In genomic region chr16:56606688-56607618, GRCh38 we compare ENCODE assay signal across 1 cellular context.
A peak's percentile ranks its signal among the peaks of the same experiment; 100 is the strongest.
TF ChIP-seq lines count a peak whose summit lies in the region.

No MANE protein-coding gene starts in this region.

TF ChIP-seq in HepG2, 621 proteins besides CTCF, POLR2A, EP300 and RAD21 (continued from another document and continues in another):
- TF ChIP-seq ZHX2 (IDR thresholded peaks at IDR 0.05; ENCODE audit: low read depth), result peak; percentile 25; the same call in 1 of the 2 replicates
- peak; percentile 81; the same call in 1 of the 2 replicates for TF ChIP-seq ZHX2 (CRISPR knock-in tag; IDR thresholded peaks at IDR 0.05; ENCODE audit: borderline replicate concordance)
- no peak for TF ChIP-seq ZNF460 (CRISPR knock-in tag; IDR thresholded peaks at IDR 0.05; ENCODE audit: borderline replicate concordance)
- TF ChIP-seq ZFP1 (CRISPR knock-in tag; IDR thresholded peaks at IDR 0.05), result no peak; the same call in 1 of the 2 replicates
- TF ChIP-seq PPARG (CRISPR knock-in tag; conservative IDR thresholded peaks at IDR 0.05), result 0 out of 2 replicates have a peak, but pooled peaks have one; percentile 41
- TF ChIP-seq THAP7 (CRISPR knock-in tag; IDR thresholded peaks at IDR 0.05), result no peak
- TF ChIP-seq WIZ (CRISPR knock-in tag; IDR thresholded peaks at IDR 0.05), result no peak
- no peak for TF ChIP-seq MZF1 (CRISPR knock-in tag; IDR thresholded peaks at IDR 0.05; ENCODE audit: borderline replicate concordance)
- 0 out of 2 replicates have a peak, but pooled peaks have one; percentile 49 for TF ChIP-seq ZNF232 (CRISPR knock-in tag; IDR thresholded peaks at IDR 0.05; ENCODE audit: borderline replicate concordance)
- TF ChIP-seq NFE2L2 (IDR thresholded peaks at IDR 0.05; ENCODE audit: low read length), result no peak
- TF ChIP-seq ZBTB3 (CRISPR knock-in tag; IDR thresholded peaks at IDR 0.05; ENCODE audit: borderline replicate concordance, low read depth), result peak; percentile 83
- TF ChIP-seq CHD4 (IDR thresholded peaks at IDR 0.05; ENCODE audit: borderline replicate concordance, low read length), result peak; percentile 38; the same call in 1 of the 2 replicates
- no peak for TF ChIP-seq TCF12 (IDR thresholded peaks at IDR 0.05)
- no peak for TF ChIP-seq TCF12 (CRISPR knock-in tag; IDR thresholded peaks at IDR 0.05)
- TF ChIP-seq MNT (IDR thresholded peaks at IDR 0.05), result peak; percentile 20; the same call in 1 of the 2 replicates
- TF ChIP-seq LRRFIP1 (CRISPR knock-in tag; conservative IDR thresholded peaks at IDR 0.05), result no peak
- no peak for TF ChIP-seq NONO (IDR thresholded peaks at IDR 0.05)
- peak; percentile 80; the same call in 1 of the 2 replicates for TF ChIP-seq NONO (CRISPR knock-in tag; conservative IDR thresholded peaks at IDR 0.05)
- peak in 1 of 2 experiments; percentile 66; a peak in 2 of 4 replicates for TF ChIP-seq ATF4 (CRISPR knock-in tag; IDR thresholded peaks at IDR 0.05)
- no peak for TF ChIP-seq ZNF737 (CRISPR knock-in tag; IDR thresholded peaks at IDR 0.05; ENCODE audit: borderline replicate concordance)
- TF ChIP-seq KDM6A (CRISPR knock-in tag; IDR thresholded peaks at IDR 0.05; ENCODE audit: low read depth), result peak; percentile 84
- TF ChIP-seq, protein P1, sequence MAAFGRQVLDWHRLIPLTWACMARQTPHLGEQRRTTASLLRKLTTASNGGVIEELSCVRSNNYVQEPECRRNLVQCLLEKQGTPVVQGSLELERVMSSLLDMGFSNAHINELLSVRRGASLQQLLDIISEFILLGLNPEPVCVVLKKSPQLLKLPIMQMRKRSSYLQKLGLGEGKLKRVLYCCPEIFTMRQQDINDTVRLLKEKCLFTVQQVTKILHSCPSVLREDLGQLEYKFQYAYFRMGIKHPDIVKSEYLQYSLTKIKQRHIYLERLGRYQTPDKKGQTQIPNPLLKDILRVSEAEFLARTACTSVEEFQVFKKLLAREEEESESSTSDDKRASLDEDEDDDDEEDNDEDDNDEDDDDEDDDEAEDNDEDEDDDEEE (CRISPR knock-in tag; IDR thresholded peaks at IDR 0.05), result 0 out of 2 replicates have a peak, but pooled peaks have one; percentile 49
- peak; percentile 88 for TF ChIP-seq PITX1 (CRISPR knock-in tag; IDR thresholded peaks at IDR 0.05)
- TF ChIP-seq NFRKB (IDR thresholded peaks at IDR 0.05), result no peak
- no peak for TF ChIP-seq ATRX (CRISPR knock-in tag; IDR thresholded peaks at IDR 0.05; ENCODE audit: borderline replicate concordance)
- TF ChIP-seq THAP9 (CRISPR knock-in tag; IDR thresholded peaks at IDR 0.05; ENCODE audit: borderline replicate concordance), result peak; percentile 86; the same call in 1 of the 2 replicates
- TF ChIP-seq, protein P2, sequence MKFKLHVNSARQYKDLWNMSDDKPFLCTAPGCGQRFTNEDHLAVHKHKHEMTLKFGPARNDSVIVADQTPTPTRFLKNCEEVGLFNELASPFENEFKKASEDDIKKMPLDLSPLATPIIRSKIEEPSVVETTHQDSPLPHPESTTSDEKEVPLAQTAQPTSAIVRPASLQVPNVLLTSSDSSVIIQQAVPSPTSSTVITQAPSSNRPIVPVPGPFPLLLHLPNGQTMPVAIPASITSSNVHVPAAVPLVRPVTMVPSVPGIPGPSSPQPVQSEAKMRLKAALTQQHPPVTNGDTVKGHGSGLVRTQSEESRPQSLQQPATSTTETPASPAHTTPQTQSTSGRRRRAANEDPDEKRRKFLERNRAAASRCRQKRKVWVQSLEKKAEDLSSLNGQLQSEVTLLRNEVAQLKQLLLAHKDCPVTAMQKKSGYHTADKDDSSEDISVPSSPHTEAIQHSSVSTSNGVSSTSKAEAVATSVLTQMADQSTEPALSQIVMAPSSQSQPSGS (CRISPR knock-in tag; IDR thresholded peaks at IDR 0.05), result peak; percentile 25
- 0 out of 2 replicates have a peak, but pooled peaks have one; percentile 47 for TF ChIP-seq ZSCAN5A (CRISPR knock-in tag; IDR thresholded peaks at IDR 0.05; ENCODE audit: borderline replicate concordance)
- no peak for TF ChIP-seq RFXANK (CRISPR knock-in tag; IDR thresholded peaks at IDR 0.05)
- peak; percentile 13 for TF ChIP-seq DBP (CRISPR knock-in tag; IDR thresholded peaks at IDR 0.05; ENCODE audit: not compliant biosample characterization)
- peak; percentile 83; the same call in 1 of the 2 replicates for TF ChIP-seq HIVEP1 (CRISPR knock-in tag; IDR thresholded peaks at IDR 0.05)
- TF ChIP-seq ZBTB42 (CRISPR knock-in tag; IDR thresholded peaks at IDR 0.05), result peak; percentile 84; the same call in 1 of the 2 replicates
- TF ChIP-seq TFDP2 (CRISPR knock-in tag; IDR thresholded peaks at IDR 0.05), result peak; percentile 74; the same call in 1 of the 2 replicates
- peak; percentile 68 for TF ChIP-seq MEIS2 (CRISPR knock-in tag; IDR thresholded peaks at IDR 0.05)
- peak; percentile 77; the same call in 1 of the 2 replicates for TF ChIP-seq ZNF772 (CRISPR knock-in tag; IDR thresholded peaks at IDR 0.05)
- peak; percentile 75 for TF ChIP-seq SKI (IDR thresholded peaks at IDR 0.05; ENCODE audit: partially characterized antibody)
- peak; percentile 42 for TF ChIP-seq HNF4A (CRISPR knock-in tag; IDR thresholded peaks at IDR 0.05)
- TF ChIP-seq CCDC6 (CRISPR knock-in tag; IDR thresholded peaks at IDR 0.05), result peak; percentile 97
- no peak for TF ChIP-seq SIX4 (CRISPR knock-in tag; IDR thresholded peaks at IDR 0.05)
